Comparison of ENCODE assay signal across 16 cellular contexts in the genomic region with DNA sequence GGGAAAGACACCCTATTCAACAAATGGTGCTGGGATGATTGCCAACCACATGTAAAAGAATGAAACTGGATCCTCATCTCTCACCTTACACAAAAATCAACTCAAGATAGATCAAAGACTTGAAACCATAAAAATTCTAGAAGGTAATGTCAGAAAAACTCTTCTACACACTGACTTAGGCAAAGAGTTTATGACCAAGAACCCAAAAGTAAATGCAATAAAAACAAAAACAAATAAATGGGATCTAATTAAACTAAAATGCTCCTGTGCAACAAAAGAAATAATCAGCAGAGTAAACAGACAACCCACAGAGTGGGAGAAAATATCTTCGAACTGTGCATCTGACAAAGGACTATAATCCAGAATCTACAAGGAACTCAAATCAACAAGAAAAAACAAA.
DNase-seq lines count a peak whose midpoint lies in the region; ATAC-seq and TF ChIP-seq lines count a peak whose summit lies in the region.
"Had no signal": no experiment of that assay in that cellular context is flagged by ENCODE, and none has a peak within 500 bp of the region (broad histone marks: within the 10 kb centered on the region; RNA-seq: fewer than 3 reads in every experiment).

No MANE protein-coding gene starts in this region.

- ATAC-seq in PC-3: peak; percentile 71
- no peak for ATAC-seq in GM19463 (IDR thresholded peaks at IDR 0.05; ENCODE audit: unreplicated experiment)
- ATAC-seq in GM18868 (IDR thresholded peaks at IDR 0.05; ENCODE audit: unreplicated experiment): no peak
- ATAC-seq: CD8-positive, alpha-beta T cell; GM12878 had no signal

- H3K9me2 ChIP-seq in PC-3 (replicated peaks; ENCODE audit: low read length): no peaks in the 10 kb centered on the region

- H3F3A ChIP-seq in PC-3 (ENCODE audit: low read length, unreplicated experiment): no peaks in the 10 kb centered on the region

- H3K36me3 ChIP-seq in PC-3 (ENCODE audit: low read depth, low read length): no peaks in the 10 kb centered on the region

- TF ChIP-seq CTCF in LNCaP clone FGC (IDR thresholded peaks at IDR 0.05; ENCODE audit: control insufficient read depth, extremely low read depth, insufficient read depth) (no peak), PC-3 (conservative IDR thresholded peaks at IDR 0.05; ENCODE audit: low read depth, low read length) (no peak)

- no peaks in the 10 kb centered on the region for H4K20me1 ChIP-seq in PC-3 (ENCODE audit: low read length)

- H3K4me1 ChIP-seq in PC-3 (ENCODE audit: insufficient read depth, low read length): peaks cover 5% of the 10 kb centered on the region; the same call in 1 of the 2 replicates

- POLR2A ChIA-PET in PC-3 (lab: Charles Lee; ENCODE audit: unreplicated experiment): no interaction called here

- H3K9ac ChIP-seq in PC-3 (ENCODE audit: low read length): no peak overlapping the region

- H3K4me3 ChIP-seq in LNCaP clone FGC (ENCODE audit: low read depth, low read length) (no peak overlapping the region), PC-3 (ENCODE audit: low read length) (no peak overlapping the region)
- H3K4me3 ChIP-seq: GM12878 had no signal

- DNase-seq in COR-L47 (lab: John Stamatoyannopoulos, UW) (peak; percentile 40), LNCaP clone FGC (ENCODE audit: low read depth) (peak; percentile 75), NCI-H69 (lab: John Stamatoyannopoulos, UW) (peak; percentile 56), PC-3 (peak; percentile 38), COLO829 (ENCODE audit: low spot score) (no peak)
- DNase-seq: C1 segment of cervical spinal cord; Calu3; CD8-positive, alpha-beta T cell; DMS79; EL; GDM1; GOT3; HCEC 1CT had no signal

- CTCF ChIA-PET in PC-3 (lab: Charles Lee): no interaction called here

- no peaks in the 10 kb centered on the region for H3K79me2 ChIP-seq in PC-3 (ENCODE audit: low read length)

- no peak overlapping the region for H3K27ac ChIP-seq in PC-3 (ENCODE audit: low read length)

- no peaks in the 10 kb centered on the region for H3K27me3 ChIP-seq in PC-3 (ENCODE audit: low read length)

- intact Hi-C loops in PC-3 (cut with micrococcal nuclease): no loop called here

- H2AFZ ChIP-seq in PC-3 (ENCODE audit: low read length): no peak overlapping the region

- no TSS peak for BruUV-seq in PC-3 (replicated peaks; lab: Mats Ljungman, UMichigan)

- H3K9me3 ChIP-seq in PC-3 (ENCODE audit: low read length): 0 out of 2 replicates have a peak, but pooled peaks cover 8% of the 10 kb centered on the region

- no peak overlapping the region for H3K4me2 ChIP-seq in PC-3 (ENCODE audit: low read length)
